In the genomic region with DNA sequence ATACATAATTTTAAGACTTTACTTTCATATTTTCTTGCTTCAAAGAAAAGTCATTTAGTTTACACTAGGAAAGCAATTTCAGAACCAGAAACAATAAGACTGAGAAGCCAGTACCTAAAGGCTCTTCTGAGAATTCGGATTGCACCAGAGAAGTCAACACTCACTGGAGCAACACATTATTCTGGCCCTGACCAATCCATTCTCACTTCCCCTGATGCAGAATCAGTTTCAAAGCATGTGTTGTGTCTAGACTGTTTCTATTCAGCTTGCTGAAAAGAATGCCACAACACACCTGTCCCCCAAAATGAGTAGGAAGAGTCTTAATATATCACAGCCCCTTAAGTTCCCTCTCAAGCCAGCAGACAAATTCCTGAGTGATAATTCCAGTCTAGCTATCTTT, we compare ENCODE assay signal across 10 cellular contexts.
"Had no signal": no experiment of that assay in that cellular context is flagged by ENCODE, and none has a peak within 500 bp of the region (broad histone marks: within the 10 kb centered on the region; RNA-seq: fewer than 3 reads in every experiment).

No MANE protein-coding gene starts in this region.

- ATAC-seq: stimulated activated naive CD8-positive, alpha-beta T cell treated with anti-CD3 and anti-CD28 coated beads, Interleukin-15, Interleukin-2, amounts not matched to agents 100 U/mL and 50 U/mL, for 24 hours; upper lobe of right lung had no signal

- DNase-seq: activated CD4-positive, CD25-positive, alpha-beta regulatory T cell; activated gamma-delta T cell; activated T-cell treated with anti-CD3 and anti-CD28 coated beads, Interleukin-2, amount 50 U/mL, for 24 hours; amygdala; cerebellar nuclear complex; ovary; stimulated activated CD4-positive, alpha-beta T cell treated with anti-CD3 and anti-CD28 coated beads, Interleukin-12 subunit alpha, Interleukin-12 subunit beta, amount 100 ng/mL, for 4 hours; stimulated activated naive CD8-positive, alpha-beta T cell treated with anti-CD3 and anti-CD28 coated beads, Interleukin-15, Interleukin-2, amounts not matched to agents 100 U/mL and 50 U/mL, for 24 hours; upper lobe of right lung had no signal

- H3K36me3 ChIP-seq: ovary, upper lobe of right lung had no signal

- H3K4me1 ChIP-seq: upper lobe of right lung had no signal

- H3K27ac ChIP-seq: hepatocyte, ovary, upper lobe of right lung had no signal

- H3K27me3 ChIP-seq: hepatocyte, ovary, upper lobe of right lung had no signal

- H3K9me3 ChIP-seq: ovary, upper lobe of right lung had no signal

- H3K4me3 ChIP-seq: hepatocyte, ovary, upper lobe of right lung had no signal
